19 cellular contexts compared by ENCODE assay signal in the genomic region with DNA sequence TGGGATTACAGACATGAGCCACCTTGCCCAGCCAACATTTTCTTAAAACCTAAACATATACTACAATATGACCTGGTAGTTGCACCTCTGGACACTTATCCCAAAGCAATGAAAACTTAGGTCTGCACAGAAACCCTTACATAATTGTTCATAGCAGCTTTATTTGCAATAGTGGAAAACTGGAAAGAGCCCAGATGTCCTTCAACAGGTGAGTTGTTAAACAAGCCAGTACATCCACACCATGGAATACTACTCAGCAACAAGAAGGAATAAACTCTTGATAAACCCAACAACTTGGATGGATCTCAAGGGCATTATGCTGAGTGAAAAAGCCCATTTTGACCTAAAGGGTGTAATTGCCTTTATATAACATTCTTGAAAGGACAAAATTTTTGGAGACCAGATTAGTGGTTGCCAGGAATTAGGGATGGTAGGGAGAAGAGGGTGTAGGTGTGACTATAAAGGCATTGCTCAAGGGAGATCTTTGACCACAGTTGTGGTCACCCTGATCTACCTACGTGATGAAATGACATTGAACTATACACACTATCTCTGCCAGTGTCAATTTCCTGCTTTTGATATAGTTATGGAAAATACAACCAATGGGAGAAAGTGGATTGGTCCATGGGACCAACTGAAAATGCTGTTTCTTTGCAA. TPM values are rescaled to one million over a fixed set of nuclear protein-coding genes. Genes with fewer than 3 reads are reported as not detected.
A peak's percentile ranks its signal among the peaks of the same experiment; 100 is the strongest.
DNase-seq lines count a peak whose midpoint lies in the region; ATAC-seq, FAIRE-seq and TF ChIP-seq lines count a peak whose summit lies in the region.
"Had no signal": no experiment of that assay in that cellular context is flagged by ENCODE, and none has a peak within 500 bp of the region (broad histone marks: within the 10 kb centered on the region; RNA-seq: fewer than 3 reads in every experiment).

No MANE protein-coding gene starts in this region.

- no peak for DNase-seq in CD14-positive monocyte (ENCODE audit: low spot score)
- no peak for DNase-seq in endothelial cell of umbilical vein (ENCODE audit: low read depth, low spot score)
- peak in 2 of 6 donors; percentile 40 to 49 for DNase-seq in pancreas
- DNase-seq in activated CD8-positive, alpha-beta memory T cell treated with anti-CD3 and anti-CD28 coated beads, Interleukin-2, amount 50 U/mL, for 4 hours: no peak
- DNase-seq in NCI-H510A treated with DMSO at 0.1 percent for 48 hours (lab: John Stamatoyannopoulos, UW): no peak
- DNase-seq: CD4-positive, alpha-beta T cell; DMS79; NCI-H1436; NCI-H2029 treated with DMSO at 0.1 percent for 48 hours; NCI-H2171 treated with DMSO at 0.1 percent for 48 hours; NCI-H82; PC-9; SW 1271 had no signal

- no peak for TF ChIP-seq CTCF in CD14-positive monocyte (IDR thresholded peaks at IDR 0.05)
- no peak for TF ChIP-seq CTCF in SU-DHL-6 (IDR thresholded peaks at IDR 0.05; ENCODE audit: insufficient read depth, low read length, poor library complexity, severe bottlenecking)
- TF ChIP-seq CTCF in endothelial cell of umbilical vein (IDR thresholded peaks at IDR 0.05; ENCODE audit: extremely low read depth in 1 of 2, insufficient read depth in 1 of 2, low read depth in 1 of 2, low read length in 2 of 2): no peak
- TF ChIP-seq CTCF in pancreas (IDR thresholded peaks at IDR 0.05): no peak

- no peaks in the 10 kb centered on the region for H3K36me3 Mint-ChIP-seq in CD14-positive monocyte

- peak; percentile 68 to 84 (median 80) for ATAC-seq in pancreas
- ATAC-seq in HG02840 (IDR thresholded peaks at IDR 0.05; ENCODE audit: low FRiP score, unreplicated experiment): no peak
- ATAC-seq in HG03108 (IDR thresholded peaks at IDR 0.05; ENCODE audit: unreplicated experiment): no peak

- H3K27me3 ChIP-seq in SU-DHL-6 (ENCODE audit: low read length): no peaks in the 10 kb centered on the region
- H3K27me3 ChIP-seq in endothelial cell of umbilical vein (ENCODE audit: control insufficient read depth in 2 of 2, insufficient read depth in 2 of 2, low read length in 2 of 2): peaks cover 0 to 3% of the 10 kb centered on the region in 2 experiments
- no peaks in the 10 kb centered on the region for H3K27me3 ChIP-seq in pancreas
- H3K27me3 ChIP-seq: SJSA1 had no signal

- H3K4me1 ChIP-seq in endothelial cell of umbilical vein (ENCODE audit: control insufficient read depth, extremely low read depth, insufficient read depth, low read length): no peaks in the 10 kb centered on the region
- H3K4me1 ChIP-seq in pancreas: peaks cover 0 to 11% (median 8%) of the 10 kb centered on the region in 3 donors

- dilution Hi-C loops in endothelial cell of umbilical vein (cut with MboI; ENCODE audit: extremely low pct_ligation_motif_present, low sequenced_read_pairs): no loop called here

- peak overlapping the region; percentile 30 to 85 (median 77) for H3K27ac Mint-ChIP-seq in CD14-positive monocyte
- H3K27ac Mint-ChIP-seq: CD4-positive, alpha-beta T cell had no signal

- no peaks in the 10 kb centered on the region for H3K9me2 ChIP-seq in SU-DHL-6 (replicated peaks; ENCODE audit: insufficient read depth, low read length)

- H4K20me1 ChIP-seq in SU-DHL-6 (ENCODE audit: low read depth, low read length) (no peaks in the 10 kb centered on the region), endothelial cell of umbilical vein (replicated peaks; ENCODE audit: control insufficient read depth, extremely low read depth, insufficient read depth, low read length) (no peaks in the 10 kb centered on the region)

- H2AFZ ChIP-seq in SU-DHL-6 (ENCODE audit: low read depth, low read length, severe bottlenecking): no peak overlapping the region
- H2AFZ ChIP-seq in endothelial cell of umbilical vein (ENCODE audit: low read depth, low read length): no peak overlapping the region
- H2AFZ ChIP-seq: PC-9 had no signal

- TF ChIP-seq POLR2A in endothelial cell of umbilical vein (IDR thresholded peaks at IDR 0.05; ENCODE audit: low read depth, low read length): no peak

- H3K4me3 Mint-ChIP-seq in CD14-positive monocyte: no peak overlapping the region
- H3K4me3 Mint-ChIP-seq: CD4-positive, alpha-beta T cell had no signal

- peak; percentile 33 for FAIRE-seq in endothelial cell of umbilical vein (lab: Jason Lieb, UNC)
- FAIRE-seq in pancreas (lab: Jason Lieb, UNC): no peak
- FAIRE-seq: A204.1 had no signal

- POLR2A ChIA-PET in endothelial cell of umbilical vein (lab: Charles Lee): no interaction called here

- intact Hi-C loops in CD14-positive monocyte (cut with micrococcal nuclease): loop anchor here in 1 of 2 donors (10.0 kb wide), 1 partner anchor 197 kb away; the partner anchor contains the start of gene UGGT1
- intact Hi-C loops in endothelial cell of umbilical vein (cut with micrococcal nuclease): no loop called here
- intact Hi-C loops in pancreas (cut with DNase I): no loop called here

- CTCF ChIA-PET in endothelial cell of umbilical vein (lab: Charles Lee): no interaction called here

- H3K9ac ChIP-seq in SU-DHL-6 (ENCODE audit: low read length): no peak overlapping the region
- H3K9ac ChIP-seq in endothelial cell of umbilical vein (replicated peaks; ENCODE audit: extremely low read depth, insufficient read depth, low read length): no peak overlapping the region

- BruUV-seq in endothelial cell of umbilical vein (replicated peaks; lab: Mats Ljungman, UMichigan): no TSS peak

- H3K9me3 ChIP-seq in SU-DHL-6 (ENCODE audit: insufficient read depth, low read length) (no peaks in the 10 kb centered on the region), endothelial cell of umbilical vein (replicated peaks; ENCODE audit: control insufficient read depth, insufficient read depth, low read length) (no peaks in the 10 kb centered on the region), pancreas (no peaks in the 10 kb centered on the region)
- H3K9me3 ChIP-seq: SJSA1 had no signal

- no peak overlapping the region for H3K4me3 ChIP-seq in SU-DHL-6 (ENCODE audit: insufficient read depth, low read length, poor library complexity, severe bottlenecking)
- H3K4me3 ChIP-seq in endothelial cell of umbilical vein (replicated peaks in 1 of 3; ENCODE audit: insufficient read depth in 1 of 3, low read depth in 1 of 3, low read length in 3 of 3): no peak overlapping the region
- no peak overlapping the region for H3K4me3 ChIP-seq in pancreas
- H3K4me3 ChIP-seq: HAP-1, PC-9, SJSA1 had no signal

- no peaks in the 10 kb centered on the region for H3K36me3 ChIP-seq in SU-DHL-6 (ENCODE audit: low read length)
- H3K36me3 ChIP-seq in endothelial cell of umbilical vein (ENCODE audit: control insufficient read depth in 2 of 2, extremely low read depth in 1 of 2, insufficient read depth in 2 of 2, low read length in 2 of 2): no peaks in the 10 kb centered on the region
- H3K36me3 ChIP-seq in pancreas: no peaks in the 10 kb centered on the region
- H3K36me3 ChIP-seq: HAP-1, SJSA1 had no signal

- no peaks in the 10 kb centered on the region for H3K9me3 Mint-ChIP-seq in CD14-positive monocyte
- H3K9me3 Mint-ChIP-seq: CD4-positive, alpha-beta T cell had no signal

- no peaks in the 10 kb centered on the region for H3F3A ChIP-seq in SU-DHL-6 (ENCODE audit: insufficient read depth)

- H3K79me2 ChIP-seq in SU-DHL-6 (ENCODE audit: insufficient read depth, low read length) (no peaks in the 10 kb centered on the region), endothelial cell of umbilical vein (ENCODE audit: control insufficient read depth, insufficient read depth, low read length) (no peaks in the 10 kb centered on the region)

- H3K4me1 Mint-ChIP-seq in CD14-positive monocyte: peaks cover 37% of the 10 kb centered on the region

- no peaks in the 10 kb centered on the region for H3K9me1 ChIP-seq in endothelial cell of umbilical vein (replicated peaks; ENCODE audit: control insufficient read depth, extremely low read depth, insufficient read depth, low read length)

- H3K27ac ChIP-seq in SU-DHL-6 (ENCODE audit: low read depth, low read length): no peak overlapping the region
- no peak overlapping the region for H3K27ac ChIP-seq in endothelial cell of umbilical vein (ENCODE audit: insufficient read depth, low read depth, low read length)
- peak overlapping the region in 1 of 4 donors; percentile 44 for H3K27ac ChIP-seq in pancreas
- H3K27ac ChIP-seq: PC-9, SJSA1 had no signal

- WGBS in pancreas, 2 donors: 24 to 37% methylated on average over 1 of the region's 1 CpG

- peak overlapping the region; percentile 6 for H3K4me2 ChIP-seq in SU-DHL-6 (ENCODE audit: low read depth, low read length, poor library complexity, severe bottlenecking)
- no peak overlapping the region for H3K4me2 ChIP-seq in endothelial cell of umbilical vein (ENCODE audit: insufficient read depth, low read length)
- H3K4me2 ChIP-seq: PC-9 had no signal

- H3K27me3 Mint-ChIP-seq in CD14-positive monocyte (ENCODE audit: low read depth in 3 of 3): peaks cover 0 to 3% (median 0%) of the 10 kb centered on the region in 3 donors
- H3K27me3 Mint-ChIP-seq: CD4-positive, alpha-beta T cell had no signal

TF ChIP-seq in endothelial cell of umbilical vein, 7 proteins besides CTCF, POLR2A, EP300 and RAD21 (continues in another document):
- no peak for TF ChIP-seq MAX (IDR thresholded peaks at IDR 0.05; ENCODE audit: insufficient read depth, insufficient read length)

RNA-seq across cellular contexts. Expression of gene AMMECR1L, which starts 11.9 kb away (rescaled TPM):
- polyA plus RNA-seq in CD14-positive monocyte: 1 to 10 TPM; 2.5 to 3.1 TPM
- total RNA-seq in endothelial cell of umbilical vein: 20.7 and 21.5 TPM in 2 replicates
- 12.1 and 14.8 TPM in 2 replicates for polyA plus RNA-seq in endothelial cell of umbilical vein
- polyA plus RNA-seq in endothelial cell of umbilical vein (2011; cell fraction: cytosol; rRNA removed): 13.9 and 15.7 TPM in 2 replicates
- polyA plus RNA-seq in endothelial cell of umbilical vein (2011; cell fraction: nucleus; rRNA removed): 25.0 and 27.1 TPM in 2 replicates
- polyA plus RNA-seq in endothelial cell of umbilical vein (2012): 21.9 and 23.0 TPM in 2 replicates
- 24.7 and 25.5 TPM in 2 replicates for polyA minus RNA-seq in endothelial cell of umbilical vein
- polyA minus RNA-seq in endothelial cell of umbilical vein (2011; cell fraction: cytosol; rRNA and poly(A)+ RNA removed): 5.4 TPM
- 12.5 and 16.5 TPM in 2 replicates for polyA minus RNA-seq in endothelial cell of umbilical vein (2011; cell fraction: nucleus; rRNA and poly(A)+ RNA removed)
- total RNA-seq in pancreas: 1 to 10 TPM; 5.1 to 8.7 (median 5.6) TPM
- 1 to 10 TPM; 6.3 to 8.9 TPM for polyA plus RNA-seq in pancreas

RNA-seq across cellular contexts. Expression of gene POLR2D, which starts 39.7 kb away (rescaled TPM):
- 10 to 100 TPM; 26.4 to 28.8 TPM for polyA plus RNA-seq in CD14-positive monocyte
- 44.1 and 44.5 TPM in 2 replicates for total RNA-seq in endothelial cell of umbilical vein
- polyA plus RNA-seq in endothelial cell of umbilical vein: 8.1 and 10.0 TPM in 2 replicates
- 15.6 and 18.4 TPM in 2 replicates for polyA plus RNA-seq in endothelial cell of umbilical vein (2011; cell fraction: cytosol; rRNA removed)
- polyA plus RNA-seq in endothelial cell of umbilical vein (2011; cell fraction: nucleus; rRNA removed): 6.9 and 7.4 TPM in 2 replicates
- 31.3 and 46.8 TPM in 2 replicates for polyA plus RNA-seq in endothelial cell of umbilical vein (2012)
- 14.2 and 17.0 TPM in 2 replicates for polyA minus RNA-seq in endothelial cell of umbilical vein
- polyA minus RNA-seq in endothelial cell of umbilical vein (2011; cell fraction: cytosol; rRNA and poly(A)+ RNA removed): 15.1 TPM
- polyA minus RNA-seq in endothelial cell of umbilical vein (2011; cell fraction: nucleus; rRNA and poly(A)+ RNA removed): 2.9 and 5.4 TPM in 2 replicates
- total RNA-seq in pancreas: 10 to 100 TPM in 4 of 6 donors, 1 to 10 TPM in 2; 8.6 to 15.7 (median 13.1) TPM
- polyA plus RNA-seq in pancreas: 1 to 10 TPM; 6.0 to 6.2 TPM

Comparison
In these comparisons a context has a peak if more than half of its experiments do, and no peak if none do; other contexts are left out.
1. ATAC-seq: peak in pancreas (4 of 4); none in HG02840 (single experiment) and HG03108 (single experiment).